19 cellular contexts compared by ENCODE assay signal in the genomic region with DNA sequence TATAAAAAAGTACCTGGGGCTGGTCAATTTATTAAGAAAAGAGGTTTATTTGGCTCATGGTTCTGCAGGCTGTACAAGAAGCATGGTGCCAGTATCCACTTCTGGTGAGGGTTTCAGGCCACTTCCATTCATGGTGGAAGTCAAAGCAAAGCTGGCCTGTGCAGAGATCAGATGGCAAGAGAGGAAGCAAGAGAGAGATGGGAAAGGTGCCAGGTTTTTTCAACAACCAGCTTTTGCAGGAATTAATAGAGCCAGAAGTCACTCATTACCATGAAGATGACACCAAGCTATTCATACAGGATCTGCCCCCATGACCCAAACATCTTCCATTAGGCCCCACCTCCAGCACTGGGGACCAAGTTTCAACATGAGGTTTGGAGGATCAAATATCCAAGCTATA.
"Had no signal": no experiment of that assay in that cellular context is flagged by ENCODE, and none has a peak within 500 bp of the region (broad histone marks: within the 10 kb centered on the region; RNA-seq: fewer than 3 reads in every experiment).

No MANE protein-coding gene starts in this region.

- H2AFZ ChIP-seq: neural progenitor cell had no signal

- FAIRE-seq: islet of Langerhans had no signal

- ATAC-seq: gastrocnemius medialis; heart right ventricle; left colon; sciatic nerve; stimulated activated naive CD8-positive, alpha-beta T cell treated with anti-CD3 and anti-CD28 coated beads, Interleukin-15, Interleukin-2, amounts not matched to agents 100 U/mL and 50 U/mL, for 24 hours had no signal

- H3K4me1 Mint-ChIP-seq: endodermal cell, neural progenitor cell had no signal

- H3K4me3 ChIP-seq: breast epithelium, dorsolateral prefrontal cortex, gastrocnemius medialis, heart right ventricle, neural progenitor cell, ovary had no signal

- H3K27ac Mint-ChIP-seq: endodermal cell, neural progenitor cell had no signal

- H3K27ac ChIP-seq: breast epithelium, dorsolateral prefrontal cortex, gastrocnemius medialis, heart right ventricle, neural progenitor cell, ovary, VCaP had no signal

- H3K4me3 Mint-ChIP-seq: endodermal cell, neural progenitor cell had no signal

- H3K4me2 ChIP-seq: neural progenitor cell had no signal

- H3K9me3 ChIP-seq: gastrocnemius medialis, ovary had no signal

- DNase-seq: activated CD4-positive, alpha-beta T cell treated with anti-CD3 and anti-CD28 coated beads for 1 hour; activated CD4-positive, alpha-beta T cell treated with anti-CD3 and anti-CD28 coated beads, Interleukin-2, amount 50 U/mL, for 4 hours; activated naive CD4-positive, alpha-beta T cell treated with Interleukin-2 at 50 U/mL for 16 hours; activated T-cell treated with anti-CD3 and anti-CD28 coated beads for 4 hours; aorta; dorsolateral prefrontal cortex; endodermal cell; gastrocnemius medialis; heart right ventricle; left colon; midbrain; ovary; stimulated activated naive CD8-positive, alpha-beta T cell treated with anti-CD3 and anti-CD28 coated beads, Interleukin-15, Interleukin-2, amounts not matched to agents 100 U/mL and 50 U/mL, for 24 hours; trophoblast cell had no signal

- H3K36me3 ChIP-seq: breast epithelium, gastrocnemius medialis, heart right ventricle, neural progenitor cell, ovary had no signal

- H3K4me1 ChIP-seq: breast epithelium, gastrocnemius medialis, neural progenitor cell had no signal

- H3K27me3 ChIP-seq: breast epithelium, dorsolateral prefrontal cortex, gastrocnemius medialis, neural progenitor cell, ovary had no signal

- H3K9ac ChIP-seq: neural progenitor cell had no signal
